ENCODE assay signal across 10 cellular contexts in genomic region chr14:36207500-36207899, GRCh38.
DNase-seq lines count a peak whose midpoint lies in the region; ATAC-seq and TF ChIP-seq lines count a peak whose summit lies in the region.
"Had no signal": no experiment of that assay in that cellular context is flagged by ENCODE, and none has a peak within 500 bp of the region (broad histone marks: within the 10 kb centered on the region; RNA-seq: fewer than 3 reads in every experiment).

No MANE protein-coding gene starts in this region.

- ATAC-seq in HG02970 (IDR thresholded peaks at IDR 0.05; ENCODE audit: low FRiP score, unreplicated experiment) (no peak), GM19455 (IDR thresholded peaks at IDR 0.05; ENCODE audit: unreplicated experiment) (no peak)

- no peak overlapping the region for H3K4me3 ChIP-seq in choroid plexus epithelial cell (ENCODE audit: low read depth, low read length)
- H3K4me3 ChIP-seq in retinal pigment epithelial cell (ENCODE audit: low read length), result no peak overlapping the region
- H3K4me3 ChIP-seq: BLaER1 treated with 17β-estradiol and CSF1 and Interleukin-3, amounts not matched to agents 10 nM and 100 nM had no signal

- DNase-seq in NCI-H2107 treated with DMSO at 0.1 percent for 48 hours (lab: John Stamatoyannopoulos, UW; ENCODE audit: unreplicated experiment) (peak; percentile 82), NCI-H2107 (lab: John Stamatoyannopoulos, UW) (no peak), NCI-H2196 treated with DMSO at 0.1 percent for 48 hours (lab: John Stamatoyannopoulos, UW; ENCODE audit: unreplicated experiment) (peak; percentile 19), choroid plexus epithelial cell (ENCODE audit: low read depth) (no peak), retinal pigment epithelial cell (ENCODE audit: low read depth) (no peak), DMS79 (lab: John Stamatoyannopoulos, UW) (no peak)
- DNase-seq: stimulated activated CD4-positive, alpha-beta T cell treated with anti-CD3 and anti-CD28 coated beads, Interleukin-1b, Interleukin-23, amount 100 ng/mL, for 48 hours had no signal

- peak; percentile 42 for TF ChIP-seq CTCF in choroid plexus epithelial cell (conservative IDR thresholded peaks at IDR 0.05; ENCODE audit: low read depth, low read length)
- TF ChIP-seq CTCF in retinal pigment epithelial cell (conservative IDR thresholded peaks at IDR 0.05; ENCODE audit: low read depth, low read length), result peak; percentile 51

Comparison
In these comparisons a context has a peak if more than half of its experiments do, and no peak if none do; other contexts are left out.
1. DNase-seq: peak in NCI-H2107 treated with DMSO at 0.1 percent for 48 hours (single experiment) and NCI-H2196 treated with DMSO at 0.1 percent for 48 hours (single experiment); none in NCI-H2107 (single experiment), choroid plexus epithelial cell (single experiment), retinal pigment epithelial cell (single experiment) and DMS79 (single experiment).